ENCODE assay signal across 21 cellular contexts in genomic region chr6:35681298-35681697, GRCh38. TPM values are rescaled to one million over a fixed set of nuclear protein-coding genes. Genes with fewer than 3 reads are reported as not detected.
DNase-seq lines count a peak whose midpoint lies in the region; FAIRE-seq and TF ChIP-seq lines count a peak whose summit lies in the region.
"Had no signal": no experiment of that assay in that cellular context is flagged by ENCODE, and none has a peak within 500 bp of the region (broad histone marks: within the 10 kb centered on the region; RNA-seq: fewer than 3 reads in every experiment).

No MANE protein-coding gene starts in this region.

- peaks cover 95% of the 10 kb centered on the region for H3K79me2 ChIP-seq in mammary epithelial cell (ENCODE audit: insufficient read depth, low read length)

- no peak for FAIRE-seq in GM19239 (lab: Jason Lieb, UNC)
- FAIRE-seq: kidney had no signal

- no peaks in the 10 kb centered on the region for H4K20me1 ChIP-seq in mammary epithelial cell (ENCODE audit: insufficient read depth, low read length)

- CTCF ChIA-PET in mammary epithelial cell (lab: Charles Lee; ENCODE audit: low non-redundant PET), result interaction anchor here (0.7 kb wide), 1 partner anchor 46 kb away, joined by 4 read pairs; no protein-coding TSS in a partner anchor

- intact Hi-C loops in mammary epithelial cell (cut with micrococcal nuclease), result no loop called here

- TF ChIP-seq CTCF in mammary epithelial cell (conservative IDR thresholded peaks at IDR 0.05 in 1 of 2, IDR thresholded peaks at IDR 0.05 in 1 of 2; ENCODE audit: extremely low read depth in 1 of 2, insufficient read depth in 1 of 2, low read depth in 1 of 2, low read length in 2 of 2), result no peak

- no peak overlapping the region for H2AFZ ChIP-seq in mammary epithelial cell (ENCODE audit: low read depth, low read length)

- DNase-seq in activated T-cell treated with anti-CD3 and anti-CD28 coated beads, Interleukin-2, amount 50 U/mL, for 24 hours, result peak; percentile 12
- DNase-seq in activated T-cell treated with anti-CD3 and anti-CD28 coated beads, Interleukin-2, amount 50 U/mL, for 48 hours, result no peak
- no peak for DNase-seq in SK-N-MC (ENCODE audit: low read depth, low spot score)
- no peak for DNase-seq in mammary epithelial cell
- DNase-seq in DMS114 treated with DMSO at 0.1 percent for 48 hours (lab: John Stamatoyannopoulos, UW; ENCODE audit: unreplicated experiment), result no peak
- DNase-seq in GM19239 (ENCODE audit: insufficient read length, low spot score), result no peak
- no peak for DNase-seq in NCI-H2081 treated with DMSO at 0.1 percent for 48 hours (lab: John Stamatoyannopoulos, UW)
- DNase-seq: ACHN, aorta, DND-41, GOT3, hypothalamus, kidney, NCI-H1417 treated with DMSO at 0.1 percent for 48 hours, NCI-H748 treated with DMSO at 0.1 percent for 48 hours, PC-3, SIG-M5, transverse colon had no signal

- H3K27me3 ChIP-seq in mammary epithelial cell (ENCODE audit: insufficient read depth, low read length) (no peaks in the 10 kb centered on the region), skeletal muscle satellite cell (ENCODE audit: control insufficient read depth, insufficient read depth, low read length) (no peaks in the 10 kb centered on the region)
- H3K27me3 ChIP-seq: transverse colon had no signal

- H3K4me1 Mint-ChIP-seq in activated T-cell treated with anti-CD3 and anti-CD28 coated beads, Interleukin-2, amount 50 U/mL, for 24 hours (ENCODE audit: low read depth), result peaks cover 70% of the 10 kb centered on the region

- no peaks in the 10 kb centered on the region for H3K9me3 Mint-ChIP-seq in activated T-cell treated with anti-CD3 and anti-CD28 coated beads, Interleukin-2, amount 50 U/mL, for 24 hours

- WGBS in mammary epithelial cell (ENCODE audit: low coverage, missing lambda C conversion rate), result 67% methylated on average over 1 of the region's 1 CpG

- H3K36me3 ChIP-seq in SK-N-MC (ENCODE audit: insufficient read depth, low read length) (0 out of 2 replicates have a peak, but pooled peaks cover 7% of the 10 kb centered on the region), mammary epithelial cell (ENCODE audit: insufficient read depth, low read length) (peaks cover 32% of the 10 kb centered on the region), skeletal muscle satellite cell (ENCODE audit: insufficient read depth, low read length) (peaks cover 64% of the 10 kb centered on the region)

- no peaks in the 10 kb centered on the region for H3K9me3 ChIP-seq in SK-N-MC (ENCODE audit: low read depth, low read length)
- H3K9me3 ChIP-seq in mammary epithelial cell (replicated peaks; ENCODE audit: insufficient read depth, low read length), result peaks cover 2% of the 10 kb centered on the region
- no peaks in the 10 kb centered on the region for H3K9me3 ChIP-seq in skeletal muscle satellite cell (replicated peaks; ENCODE audit: low read length)
- H3K9me3 ChIP-seq: transverse colon had no signal

- peak overlapping the region; percentile 7 for H3K4me3 Mint-ChIP-seq in activated T-cell treated with anti-CD3 and anti-CD28 coated beads, Interleukin-2, amount 50 U/mL, for 24 hours
- H3K4me3 Mint-ChIP-seq: WTC11 had no signal

- dilution Hi-C loops in mammary epithelial cell (cut with HindIII; ENCODE audit: low sequenced_read_pairs), result no loop called here

- BruUV-seq in mammary epithelial cell (replicated peaks; lab: Mats Ljungman, UMichigan), result no TSS peak

- H3K4me3 ChIP-seq in SK-N-MC (no peak overlapping the region), mammary epithelial cell (replicated peaks in 1 of 3; ENCODE audit: insufficient read depth in 1 of 3, low read depth in 2 of 3, low read length in 3 of 3) (no peak overlapping the region), skeletal muscle satellite cell (ENCODE audit: low read length) (no peak overlapping the region)
- H3K4me3 ChIP-seq: skin epidermis, transverse colon had no signal

- peak overlapping the region; percentile 85 for H3K27ac Mint-ChIP-seq in activated T-cell treated with anti-CD3 and anti-CD28 coated beads, Interleukin-2, amount 50 U/mL, for 24 hours

- no peaks in the 10 kb centered on the region for H3K27me3 Mint-ChIP-seq in activated T-cell treated with anti-CD3 and anti-CD28 coated beads, Interleukin-2, amount 50 U/mL, for 24 hours

- peaks cover 61% of the 10 kb centered on the region for H3K36me3 Mint-ChIP-seq in activated T-cell treated with anti-CD3 and anti-CD28 coated beads, Interleukin-2, amount 50 U/mL, for 24 hours (ENCODE audit: low read depth)

- no peak overlapping the region for H3K9ac ChIP-seq in SK-N-MC (ENCODE audit: insufficient read length)
- H3K9ac ChIP-seq in mammary epithelial cell (ENCODE audit: insufficient read depth, low read length), result no peak overlapping the region
- H3K9ac ChIP-seq in skeletal muscle satellite cell (ENCODE audit: low read depth, low read length), result no peak overlapping the region

- in situ Hi-C loops in mammary epithelial cell (cut with MboI; ENCODE audit: low sequenced_read_pairs in 2 of 2), result no loop called here

- H3K27ac ChIP-seq in SK-N-MC, result 0 out of 2 replicates have a peak overlapping the region, but pooled peaks have one; percentile 10
- no peak overlapping the region for H3K27ac ChIP-seq in mammary epithelial cell (ENCODE audit: insufficient read depth, low read depth, low read length)
- H3K27ac ChIP-seq: transverse colon had no signal

- peak overlapping the region; percentile 31 for H3K4me2 ChIP-seq in mammary epithelial cell (ENCODE audit: insufficient read depth, low read depth, low read length)
- peak overlapping the region; percentile 40 for H3K4me2 ChIP-seq in skeletal muscle satellite cell (ENCODE audit: low read length)

- peaks cover 10% of the 10 kb centered on the region for H3K4me1 ChIP-seq in mammary epithelial cell (ENCODE audit: insufficient read depth, low read length)
- H3K4me1 ChIP-seq in skeletal muscle satellite cell (ENCODE audit: control insufficient read depth, insufficient read depth, low read length), result peaks cover 56% of the 10 kb centered on the region

RNA-seq across cellular contexts. Expression of gene FKBP5, which starts 7.4 kb away (rescaled TPM):
- 10 to 100 TPM; 60.7 to 97.9 TPM for total RNA-seq in mammary epithelial cell
- polyA plus RNA-seq in mammary epithelial cell, result 57.9 TPM
- 96.0 TPM for polyA minus RNA-seq in mammary epithelial cell
- total RNA-seq in skeletal muscle satellite cell (2012; rRNA removed), result 45.9 and 52.2 TPM in 2 replicates

RNA-seq across cellular contexts. Expression of gene ARMC12, which starts 55.5 kb away (rescaled TPM):
- under 1 TPM in 1 of 2 donors, not detected in 1; 0.73 TPM for total RNA-seq in mammary epithelial cell
- 0.32 TPM for polyA plus RNA-seq in mammary epithelial cell
- not detected for polyA minus RNA-seq in mammary epithelial cell
- 0.25 and 0.66 TPM in 2 replicates for total RNA-seq in skeletal muscle satellite cell (2012; rRNA removed)
- total RNA-seq: PC-3 had no signal
